34 cellular contexts compared by ENCODE assay signal in the genomic region with DNA sequence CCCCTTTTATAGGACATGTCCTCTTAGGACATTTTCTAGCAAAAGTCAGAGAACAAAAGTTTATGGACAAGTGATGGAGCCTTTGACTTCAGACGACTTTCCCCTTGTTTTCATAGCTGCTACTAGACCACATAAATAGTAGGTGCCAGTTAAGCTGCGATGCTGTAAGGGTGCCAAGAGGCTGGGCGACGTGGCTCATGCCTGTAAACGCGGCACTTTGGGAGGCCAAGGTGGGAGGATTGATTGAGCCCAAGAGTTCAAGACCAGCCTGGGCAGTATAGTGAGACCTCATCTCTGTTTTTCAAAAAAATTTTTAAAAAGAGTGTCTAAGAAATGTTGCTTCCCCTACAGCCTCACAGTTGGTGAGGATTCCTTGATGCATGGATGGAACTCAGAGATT.
"Had no signal": no experiment of that assay in that cellular context is flagged by ENCODE, and none has a peak within 500 bp of the region (broad histone marks: within the 10 kb centered on the region; RNA-seq: fewer than 3 reads in every experiment).

No MANE protein-coding gene starts in this region.

- H3K4me2 ChIP-seq: KMS-11 had no signal

- H3K4me3 ChIP-seq: MG63 had no signal

- H3K27ac ChIP-seq: KMS-11 had no signal

- H3K9ac ChIP-seq: KMS-11 had no signal

- H3K9me3 ChIP-seq: MG63 had no signal

- DNase-seq: Karpas-422, Kasumi-1, MG63, MM.1S, MV-4-11, NCI-H1048, NCI-H1092, NCI-H1092 treated with DMSO at 0.1 percent for 48 hours, NCI-H1105, NCI-H1105 treated with DMSO at 0.1 percent for 48 hours, NCI-H1417, NCI-H1417 treated with DMSO at 0.1 percent for 48 hours, NCI-H1436, NCI-H1436 treated with DMSO at 0.1 percent for 48 hours, NCI-H146, NCI-H1694, NCI-H1694 treated with DMSO at 0.1 percent for 48 hours, NCI-H187, NCI-H187 treated with DMSO at 0.1 percent for 48 hours, NCI-H1930, NCI-H2029, NCI-H2081, NCI-H2081 treated with DMSO at 0.1 percent for 48 hours, NCI-H2107, NCI-H2171, NCI-H2171 treated with DMSO at 0.1 percent for 48 hours, NCI-H2227 treated with DMSO at 0.1 percent for 48 hours, NCI-H226, NCI-H345, NCI-H446, NCI-H446 treated with DMSO at 0.1 percent for 48 hours, NCI-H510A, NCI-H510A treated with DMSO at 0.1 percent for 48 hours had no signal

- H3K27me3 ChIP-seq: MG63 had no signal

- H3K36me3 ChIP-seq: MG63 had no signal
